In genomic region chr18:54123720-54124440, GRCh38 we compare ENCODE assay signal across 1 cellular context.
TF ChIP-seq lines count a peak whose summit lies in the region.

No MANE protein-coding gene starts in this region.

TF ChIP-seq in K562, 482 proteins besides CTCF, POLR2A, EP300 and RAD21:
- peak; percentile 42 for TF ChIP-seq GABPA (tag; conservative IDR thresholded peaks at IDR 0.05; ENCODE audit: low read depth)
